Comparison of ENCODE assay signal across 2 cellular contexts in the genomic region with DNA sequence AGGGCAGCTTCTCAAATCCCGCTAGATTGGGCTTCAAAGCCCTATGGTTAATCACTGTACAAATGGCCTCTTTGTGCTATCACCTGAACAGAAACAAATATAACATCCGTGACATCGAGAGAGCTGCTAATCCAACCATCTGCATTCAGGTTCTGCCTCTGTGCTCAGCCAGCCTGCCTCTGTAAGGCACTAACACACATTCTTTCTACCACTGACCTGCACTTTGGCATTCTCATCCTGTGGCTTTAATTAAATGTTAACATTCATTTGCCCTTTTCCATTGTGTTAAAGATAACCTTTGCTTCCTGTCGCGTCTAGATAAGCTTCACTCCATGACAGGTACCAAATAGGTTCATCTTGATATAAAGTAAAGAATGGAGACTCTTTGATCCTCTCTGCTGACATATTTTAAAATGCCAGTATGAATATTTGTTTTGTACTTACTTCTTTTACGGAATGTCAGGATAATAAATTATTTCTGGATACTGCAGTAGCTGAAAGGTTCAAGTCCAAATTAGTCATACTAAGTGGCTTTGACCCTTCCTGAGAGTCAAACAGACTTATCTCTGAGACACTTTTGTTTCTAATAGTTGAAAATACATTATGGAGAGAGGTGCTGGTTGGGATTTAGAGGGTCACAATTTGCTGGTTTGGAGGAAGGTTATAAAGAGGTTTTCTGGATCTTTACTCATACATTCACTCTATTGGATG.
TF ChIP-seq lines count a peak whose summit lies in the region.

No MANE protein-coding gene starts in this region.

TF ChIP-seq in SK-N-SH, 30 proteins besides CTCF, POLR2A, EP300 and RAD21 (continued from another document):
- TF ChIP-seq, protein P1, sequence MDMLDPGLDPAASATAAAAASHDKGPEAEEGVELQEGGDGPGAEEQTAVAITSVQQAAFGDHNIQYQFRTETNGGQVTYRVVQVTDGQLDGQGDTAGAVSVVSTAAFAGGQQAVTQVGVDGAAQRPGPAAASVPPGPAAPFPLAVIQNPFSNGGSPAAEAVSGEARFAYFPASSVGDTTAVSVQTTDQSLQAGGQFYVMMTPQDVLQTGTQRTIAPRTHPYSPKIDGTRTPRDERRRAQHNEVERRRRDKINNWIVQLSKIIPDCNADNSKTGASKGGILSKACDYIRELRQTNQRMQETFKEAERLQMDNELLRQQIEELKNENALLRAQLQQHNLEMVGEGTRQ (IDR thresholded peaks at IDR 0.05; ENCODE audit: borderline replicate concordance, low read depth, low read length), result no peak
- TF ChIP-seq, protein P2, sequence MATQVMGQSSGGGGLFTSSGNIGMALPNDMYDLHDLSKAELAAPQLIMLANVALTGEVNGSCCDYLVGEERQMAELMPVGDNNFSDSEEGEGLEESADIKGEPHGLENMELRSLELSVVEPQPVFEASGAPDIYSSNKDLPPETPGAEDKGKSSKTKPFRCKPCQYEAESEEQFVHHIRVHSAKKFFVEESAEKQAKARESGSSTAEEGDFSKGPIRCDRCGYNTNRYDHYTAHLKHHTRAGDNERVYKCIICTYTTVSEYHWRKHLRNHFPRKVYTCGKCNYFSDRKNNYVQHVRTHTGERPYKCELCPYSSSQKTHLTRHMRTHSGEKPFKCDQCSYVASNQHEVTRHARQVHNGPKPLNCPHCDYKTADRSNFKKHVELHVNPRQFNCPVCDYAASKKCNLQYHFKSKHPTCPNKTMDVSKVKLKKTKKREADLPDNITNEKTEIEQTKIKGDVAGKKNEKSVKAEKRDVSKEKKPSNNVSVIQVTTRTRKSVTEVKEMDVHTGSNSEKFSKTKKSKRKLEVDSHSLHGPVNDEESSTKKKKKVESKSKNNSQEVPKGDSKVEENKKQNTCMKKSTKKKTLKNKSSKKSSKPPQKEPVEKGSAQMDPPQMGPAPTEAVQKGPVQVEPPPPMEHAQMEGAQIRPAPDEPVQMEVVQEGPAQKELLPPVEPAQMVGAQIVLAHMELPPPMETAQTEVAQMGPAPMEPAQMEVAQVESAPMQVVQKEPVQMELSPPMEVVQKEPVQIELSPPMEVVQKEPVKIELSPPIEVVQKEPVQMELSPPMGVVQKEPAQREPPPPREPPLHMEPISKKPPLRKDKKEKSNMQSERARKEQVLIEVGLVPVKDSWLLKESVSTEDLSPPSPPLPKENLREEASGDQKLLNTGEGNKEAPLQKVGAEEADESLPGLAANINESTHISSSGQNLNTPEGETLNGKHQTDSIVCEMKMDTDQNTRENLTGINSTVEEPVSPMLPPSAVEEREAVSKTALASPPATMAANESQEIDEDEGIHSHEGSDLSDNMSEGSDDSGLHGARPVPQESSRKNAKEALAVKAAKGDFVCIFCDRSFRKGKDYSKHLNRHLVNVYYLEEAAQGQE (IDR thresholded peaks at IDR 0.05; ENCODE audit: low read depth, low read length), result no peak
- TF ChIP-seq SIN3A (IDR thresholded peaks at IDR 0.05; ENCODE audit: borderline replicate concordance, low read depth, low read length), result no peak
- TF ChIP-seq, protein P3, sequence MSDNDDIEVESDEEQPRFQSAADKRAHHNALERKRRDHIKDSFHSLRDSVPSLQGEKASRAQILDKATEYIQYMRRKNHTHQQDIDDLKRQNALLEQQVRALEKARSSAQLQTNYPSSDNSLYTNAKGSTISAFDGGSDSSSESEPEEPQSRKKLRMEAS (IDR thresholded peaks at IDR 0.05; ENCODE audit: low read depth), result no peak
- no peak for TF ChIP-seq GATA2 (CRISPR knock-in tag; IDR thresholded peaks at IDR 0.05)
- no peak for TF ChIP-seq TEAD4 (IDR thresholded peaks at IDR 0.05; ENCODE audit: borderline replicate concordance, insufficient read depth)
- TF ChIP-seq TCF12 (IDR thresholded peaks at IDR 0.05), result no peak
- no peak for TF ChIP-seq SMC3 (IDR thresholded peaks at IDR 0.05; ENCODE audit: low read depth, low read length)

TF ChIP-seq in WTC11, 78 proteins besides CTCF, POLR2A, EP300 and RAD21 (continued from another document):
- no peak for TF ChIP-seq AR (CRISPR knock-in tag; IDR thresholded peaks at IDR 0.05)
- no peak for TF ChIP-seq RORB (CRISPR knock-in tag; IDR thresholded peaks at IDR 0.05)
